8 cellular contexts compared by ENCODE assay signal in genomic region chr2:23532311-23533013, GRCh38.
DNase-seq lines count a peak whose midpoint lies in the region; ATAC-seq and TF ChIP-seq lines count a peak whose summit lies in the region.

No MANE protein-coding gene starts in this region.

- intact Hi-C loops in head of caudate nucleus (cut with DNase I), result no loop called here
- intact Hi-C loops in transverse colon (cut with DNase I; ENCODE audit: low total_unique reads), result no loop called here
- intact Hi-C loops in lower leg skin (cut with DNase I; ENCODE audit: low total_unique reads), result no loop called here

- H3K9me3 ChIP-seq in transverse colon, result no peaks in the 10 kb centered on the region

- TF ChIP-seq CTCF in transverse colon (IDR thresholded peaks at IDR 0.05) (no peak), lower leg skin (IDR thresholded peaks at IDR 0.05) (no peak)

- H3K27ac ChIP-seq in transverse colon, result peak overlapping the region; percentile 45 to 82 (median 54)

- no peaks in the 10 kb centered on the region for H3K36me3 ChIP-seq in transverse colon

- H3K4me3 ChIP-seq in transverse colon (peak overlapping the region in 1 of 4 donors; percentile 20), lower leg skin (ENCODE audit: low read depth, poor library complexity, severe bottlenecking) (no peak overlapping the region)

- TF ChIP-seq EP300 in transverse colon (IDR thresholded peaks at IDR 0.05; ENCODE audit: low read depth), result no peak

- peak; percentile 23 for DNase-seq in activated CD4-positive, alpha-beta T cell treated with anti-CD3 and anti-CD28 coated beads, Interleukin-2, amount 50 U/mL, for 1 hour
- DNase-seq in head of caudate nucleus, result peak in 28 of 42 donors; percentile 18 to 74 (median 50)
- DNase-seq in transverse colon, result no peak
- no peak for DNase-seq in dermis blood vessel endothelial cell
- DNase-seq in lower leg skin (ENCODE audit: low spot score in 2 of 2), result no peak

- no peak for TF ChIP-seq POLR2A in transverse colon (IDR thresholded peaks at IDR 0.05)
- TF ChIP-seq POLR2A in lower leg skin (IDR thresholded peaks at IDR 0.05), result no peak

- no peaks in the 10 kb centered on the region for H3K27me3 ChIP-seq in transverse colon

- 67 to 71% methylated on average over 8 to 18 of the region's 18 CpGs for WGBS in transverse colon (ENCODE audit: low coverage in 1 of 2), 2 donors
- 47 to 65% methylated on average over 18 of the region's 18 CpGs for WGBS in lower leg skin, 2 donors

- H3K4me1 ChIP-seq in transverse colon, result peaks cover 0 to 17% (median 4%) of the 10 kb centered on the region in 4 donors

- in situ Hi-C loops in transverse colon (cut with MboI; ENCODE audit: low pct_ligation_motif_present in 1 of 4, low pct_unique_long_range_greater_than_20kb in 1 of 4, low sequenced_read_pairs in 3 of 4), result no loop called here

- ATAC-seq in GM19025 (IDR thresholded peaks at IDR 0.05; ENCODE audit: low read depth, unreplicated experiment) (peak; percentile 66), HG03135 (IDR thresholded peaks at IDR 0.05; ENCODE audit: unreplicated experiment) (peak; percentile 69), GM18861 (IDR thresholded peaks at IDR 0.05; ENCODE audit: unreplicated experiment) (no peak)

Comparison
In these comparisons a context has a peak if more than half of its experiments do, and no peak if none do; other contexts are left out.
1. DNase-seq: peak in activated CD4-positive, alpha-beta T cell treated with anti-CD3 and anti-CD28 coated beads, Interleukin-2, amount 50 U/mL, for 1 hour (single experiment) and head of caudate nucleus (28 of 42); none in transverse colon (single experiment), dermis blood vessel endothelial cell (single experiment) and lower leg skin (0 of 2).